Comparison of ENCODE assay signal across 8 cellular contexts in genomic region chr5:96870094-96871021, GRCh38. TPM values are rescaled to one million over a fixed set of nuclear protein-coding genes. Genes with fewer than 3 reads are reported as not detected.
A peak's percentile ranks its signal among the peaks of the same experiment; 100 is the strongest.
DNase-seq lines count a peak whose midpoint lies in the region; ATAC-seq, FAIRE-seq and TF ChIP-seq lines count a peak whose summit lies in the region.

No MANE protein-coding gene starts in this region.

- H3K4me3 ChIP-seq in H1 (ENCODE audit: extremely low read depth in 1 of 4, insufficient read depth in 2 of 4, low read depth in 3 of 4, low read length in 4 of 4) (no peak overlapping the region; a peak in 1 of 8 replicates), SK-N-SH (ENCODE audit: low read depth in 2 of 2, low read length in 1 of 2) (no peak overlapping the region), upper lobe of right lung (no peak overlapping the region)

- H4K5ac ChIP-seq in H1 (ENCODE audit: insufficient read length, low read depth, low read length) = no peak overlapping the region

- intact Hi-C loops in upper lobe of right lung (cut with DNase I) = no loop called here

- H3K9me2 ChIP-seq in SK-N-SH = no peaks in the 10 kb centered on the region

- H3K4ac ChIP-seq in H1 (replicated peaks; ENCODE audit: insufficient read length, low read depth, low read length) = no peak overlapping the region

- no peaks in the 10 kb centered on the region for H3K79me2 ChIP-seq in H1 (ENCODE audit: control insufficient read depth in 1 of 2, insufficient read depth in 2 of 2, low read length in 2 of 2)
- no peaks in the 10 kb centered on the region for H3K79me2 ChIP-seq in SK-N-SH (ENCODE audit: insufficient read depth)

- H3K27me3 ChIP-seq in H1 (replicated peaks in 1 of 4; ENCODE audit: control insufficient read depth in 3 of 4, extremely low read depth in 1 of 4, insufficient read depth in 3 of 4, low read length in 3 of 4) (no peaks in the 10 kb centered on the region), SK-N-SH (ENCODE audit: insufficient read depth) (no peaks in the 10 kb centered on the region), upper lobe of right lung (no peaks in the 10 kb centered on the region)

- no peak overlapping the region for H3K56ac ChIP-seq in H1 (replicated peaks; ENCODE audit: insufficient read length, low read depth, low read length)

- H3K4me2 ChIP-seq in H1 (ENCODE audit: insufficient read depth in 1 of 2, low read depth in 2 of 2, low read length in 2 of 2) (peak overlapping the region in 1 of 2 experiments; percentile 24; a peak in 2 of 4 replicates), SK-N-SH (no peak overlapping the region)

- no peak overlapping the region for H2BK120ac ChIP-seq in H1 (replicated peaks; ENCODE audit: low read depth, low read length)

- FAIRE-seq in GM18507 (lab: Jason Lieb, UNC) = peak; percentile 95
- no peak for FAIRE-seq in H1 (lab: Jason Lieb, UNC)

- H3K23ac ChIP-seq in H1 (ENCODE audit: insufficient read length) = no peak overlapping the region

- peaks cover 0 to 8% (median 5%) of the 10 kb centered on the region in 4 experiments; a peak in 4 of 7 replicates for H3K4me1 ChIP-seq in H1 (replicated peaks in 1 of 4; ENCODE audit: control insufficient read depth in 3 of 4, insufficient read depth in 4 of 4, low read length in 3 of 4)
- no peaks in the 10 kb centered on the region for H3K4me1 ChIP-seq in SK-N-SH (ENCODE audit: control insufficient read depth in 1 of 2, insufficient read depth in 2 of 2, low read depth in 1 of 2, low read length in 1 of 2)
- H3K4me1 ChIP-seq in upper lobe of right lung = peaks cover 3% of the 10 kb centered on the region

- no peak overlapping the region for H2BK12ac ChIP-seq in H1 (ENCODE audit: low read depth, low read length)

- H2AFZ ChIP-seq in H1 (ENCODE audit: low read length) = peak overlapping the region; percentile 43; the same call in 1 of the 2 replicates
- H2AFZ ChIP-seq in SK-N-SH (ENCODE audit: low read depth) = no peak overlapping the region; the same call in 1 of the 2 replicates

- no peak for TF ChIP-seq CTCF in H1 (IDR thresholded peaks at IDR 0.05; ENCODE audit: control extremely low read depth in 1 of 3, insufficient read depth in 1 of 3, low read depth in 1 of 3, low read length in 3 of 3)
- TF ChIP-seq CTCF in SK-N-SH (IDR thresholded peaks at IDR 0.05) = no peak
- no peak for TF ChIP-seq CTCF in upper lobe of right lung (IDR thresholded peaks at IDR 0.05)

- no peaks in the 10 kb centered on the region for H3K23me2 ChIP-seq in H1 (ENCODE audit: low read depth, low read length)

- TF ChIP-seq EP300 in H1 (IDR thresholded peaks at IDR 0.05; ENCODE audit: borderline replicate concordance in 1 of 2, low read depth in 2 of 2, low read length in 2 of 2) = no peak
- TF ChIP-seq EP300 in SK-N-SH (IDR thresholded peaks at IDR 0.05; ENCODE audit: borderline replicate concordance in 1 of 2, low read depth in 1 of 2, low read length in 1 of 2) = no peak

- no peaks in the 10 kb centered on the region for H3F3A ChIP-seq in SK-N-SH (replicated peaks; ENCODE audit: insufficient read depth)

- H2AK5ac ChIP-seq in H1 (ENCODE audit: low read depth, low read length) = no peak overlapping the region

- no peak overlapping the region for H2BK15ac ChIP-seq in H1 (ENCODE audit: low read length)

- H3K9ac ChIP-seq in H1 (replicated peaks in 1 of 4; ENCODE audit: extremely low read depth in 1 of 4, low read depth in 3 of 4, low read length in 3 of 4) (no peak overlapping the region), SK-N-SH (no peak overlapping the region)

- H3K27ac ChIP-seq in H1 (ENCODE audit: low read depth, low read length) (no peak overlapping the region), SK-N-SH (ENCODE audit: low read depth in 2 of 2, low read length in 1 of 2) (no peak overlapping the region), upper lobe of right lung (no peak overlapping the region)

- H2BK5ac ChIP-seq in H1 (ENCODE audit: low read depth, low read length) = no peak overlapping the region

- no peak for TF ChIP-seq RAD21 in H1 (IDR thresholded peaks at IDR 0.05 in 1 of 2, conservative IDR thresholded peaks at IDR 0.05 in 1 of 2; ENCODE audit: low read depth in 2 of 2, low read length in 2 of 2)
- no peak for TF ChIP-seq RAD21 in SK-N-SH (IDR thresholded peaks at IDR 0.05; ENCODE audit: low read length)

- ATAC-seq in GM21515 (IDR thresholded peaks at IDR 0.05; ENCODE audit: unreplicated experiment) = peak; percentile 73
- ATAC-seq in HG03469 (IDR thresholded peaks at IDR 0.05; ENCODE audit: unreplicated experiment) = peak; percentile 67
- no peak for ATAC-seq in upper lobe of right lung

- H4K20me1 ChIP-seq in H1 (replicated peaks in 1 of 2; ENCODE audit: control insufficient read depth in 1 of 2, insufficient read depth in 2 of 2, low read length in 2 of 2) = no peaks in the 10 kb centered on the region
- H4K20me1 ChIP-seq in SK-N-SH (ENCODE audit: insufficient read depth) = no peaks in the 10 kb centered on the region

- H3K9me3 ChIP-seq in H1 (ENCODE audit: insufficient read depth in 2 of 2, low read depth in 1 of 2, low read length in 1 of 2) = no peaks in the 10 kb centered on the region
- H3K9me3 ChIP-seq in SK-N-SH = no peaks in the 10 kb centered on the region
- no peaks in the 10 kb centered on the region for H3K9me3 ChIP-seq in upper lobe of right lung

- no peak overlapping the region for H4K8ac ChIP-seq in H1 (ENCODE audit: extremely low read depth, insufficient read depth, low read length)

- no peaks in the 10 kb centered on the region for H3K79me1 ChIP-seq in H1 (ENCODE audit: low read depth, low read length)

- no peak for TF ChIP-seq POLR2A in H1 (IDR thresholded peaks at IDR 0.05; ENCODE audit: control extremely low read depth in 1 of 2, low read depth in 2 of 2, low read length in 2 of 2)

- H3K36me3 ChIP-seq in H1 (ENCODE audit: control insufficient read depth in 2 of 4, insufficient read depth in 4 of 4, low read length in 3 of 4) = no peaks in the 10 kb centered on the region
- H3K36me3 ChIP-seq in SK-N-SH (replicated peaks in 1 of 2; ENCODE audit: control insufficient read depth in 1 of 2, insufficient read depth in 2 of 2, low read length in 1 of 2) = no peaks in the 10 kb centered on the region
- H3K36me3 ChIP-seq in upper lobe of right lung = no peaks in the 10 kb centered on the region

- CTCF ChIA-PET in H1 (lab: Charles Lee; ENCODE audit: partially characterized antibody) (interaction anchor here (0.9 to 7.0 kb wide), 26 partner anchors 9 to 291 kb away, joined by 3 to 77 read pairs (median 6); partner anchors contain the start of gene LIX1), SK-N-SH (lab: Yijun Ruan, JAX) (interaction anchor here (1.1 to 9.4 kb wide), 9 partner anchors 8 to 297 kb away, joined by 3 to 80 read pairs (median 12); partner anchors contain the start of gene LIX1)

- no peak overlapping the region for H3K14ac ChIP-seq in H1 (ENCODE audit: insufficient read length)

- no peak overlapping the region for H4K91ac ChIP-seq in H1 (replicated peaks; ENCODE audit: insufficient read length, low read length)

- POLR2A ChIA-PET in H1 (lab: Charles Lee; ENCODE audit: partially characterized antibody) = interaction anchor here (1.3 kb wide), 1 partner anchor 30 kb away, joined by 3 read pairs; no protein-coding TSS in a partner anchor
- POLR2A ChIA-PET in SK-N-SH (lab: Yijun Ruan, JAX) = no interaction called here

- no peak overlapping the region for H2BK20ac ChIP-seq in H1 (ENCODE audit: low read length)

- 78% methylated on average over 4 of the region's 4 CpGs; no CpG with 5 or more reads in 1 of the 2 experiments for WGBS in H1 (ENCODE audit: extremely low coverage in 1 of 2, insufficient coverage in 1 of 2, insufficient read length in 1 of 2, insufficient replicate concordance in 2 of 2, low coverage in 1 of 2, low lambda C conversion rate in 2 of 2, missing lambda C conversion rate in 1 of 2), 2 experiments
- WGBS in SK-N-SH (ENCODE audit: low lambda C conversion rate) = 58% methylated on average over 4 of the region's 4 CpGs

- H3K18ac ChIP-seq in H1 (ENCODE audit: extremely low read depth, low read length) = no peak overlapping the region

- no peak for DNase-seq in GM18507 (ENCODE audit: extremely low spot score, insufficient read length, low read depth)
- no peak for DNase-seq in H1 (ENCODE audit: low read depth in 1 of 2, low spot score in 2 of 2)
- no peak for DNase-seq in SK-N-SH
- DNase-seq in hippocampal formation (lab: John Stamatoyannopoulos, UW) = no peak
- DNase-seq in upper lobe of right lung = no peak
- no peak for DNase-seq in DMS79 (lab: John Stamatoyannopoulos, UW)

TF ChIP-seq in H1, 55 proteins besides CTCF, POLR2A, EP300 and RAD21 (continues in another document):
- TF ChIP-seq CEBPB (IDR thresholded peaks at IDR 0.05; ENCODE audit: low read depth, low read length) = no peak
- no peak for TF ChIP-seq CBX8 (IDR thresholded peaks at IDR 0.05; ENCODE audit: borderline replicate concordance, low read depth, low read length)
- no peak for TF ChIP-seq JUND (IDR thresholded peaks at IDR 0.05; ENCODE audit: low read length)
- TF ChIP-seq GABPA (IDR thresholded peaks at IDR 0.05; ENCODE audit: borderline replicate concordance, insufficient read depth, low read length) = no peak
- TF ChIP-seq HDAC2 (IDR thresholded peaks at IDR 0.05; ENCODE audit: borderline replicate concordance in 1 of 2, low read depth in 2 of 2, low read length in 2 of 2) = no peak
- no peak for TF ChIP-seq CHD1 (IDR thresholded peaks at IDR 0.05; ENCODE audit: low read depth, low read length)

TF ChIP-seq in SK-N-SH, 30 proteins besides CTCF, POLR2A, EP300 and RAD21 (continues in another document):
- TF ChIP-seq CHD2 (IDR thresholded peaks at IDR 0.05; ENCODE audit: low read length, partially characterized antibody) (no peak), GABPA (IDR thresholded peaks at IDR 0.05; ENCODE audit: low read depth) (no peak), NFIC (IDR thresholded peaks at IDR 0.05; ENCODE audit: borderline replicate concordance) (no peak), RFX5 (IDR thresholded peaks at IDR 0.05; ENCODE audit: low read length) (no peak)

RNA-seq across cellular contexts. Expression of gene ERAP2, which starts 5.9 kb away (rescaled TPM):
- total RNA-seq in H1 (2021; fragmentation: NEBNext Ultra II Directional; extraction: Animal tissue kit (Norgen Biotek cat#: 25700)) = not detected in 2 replicates
- 0.03 and 0.14 TPM in 2 replicates for polyA plus RNA-seq in H1 (2011; rRNA removed)
- polyA plus RNA-seq in H1 (2011; cell fraction: cytosol; rRNA removed) = 0.17 TPM
- polyA plus RNA-seq in H1 (2011; cell fraction: nucleus; rRNA removed) = 0.06 TPM
- 0.11 to 0.60 TPM (median 0.14 TPM) in 4 replicates for polyA plus RNA-seq in H1 (2012, experiment 1 of 2)
- polyA plus RNA-seq in H1 (2012, experiment 2 of 2) = not detected
- 0.14 TPM for polyA plus RNA-seq in H1 (2013, experiment 1 of 2)
- 0.18 TPM for polyA plus RNA-seq in H1 (2013, experiment 2 of 2)
- polyA minus RNA-seq in H1 (2011; rRNA and poly(A)+ RNA removed) = 0.57 and 1.00 TPM in 2 replicates
- polyA minus RNA-seq in H1 (2011; cell fraction: cytosol; rRNA and poly(A)+ RNA removed) = not detected
- polyA minus RNA-seq in H1 (2011; cell fraction: nucleus; rRNA and poly(A)+ RNA removed) = 1.3 TPM
- polyA plus RNA-seq in SK-N-SH (2012; rRNA removed) = 13.2 and 14.3 TPM in 2 replicates
- polyA plus RNA-seq in SK-N-SH (2012; cell fraction: cytosol; rRNA removed) = 14.4 and 15.5 TPM in 2 replicates
- 6.2 and 10.5 TPM in 2 replicates for polyA plus RNA-seq in SK-N-SH (2012; cell fraction: nucleus; rRNA removed)
- total RNA-seq in upper lobe of right lung = 26.9 TPM

Comparison
In these comparisons a context has a peak if more than half of its experiments do, and no peak if none do; other contexts are left out.
1. RNA of gene ERAP2, which starts 5.9 kb away (total RNA-seq): 26.9 TPM in upper lobe of right lung (single experiment); not detected in H1; every median in the first group is over 10 times any median in the second.